10 cellular contexts compared by ENCODE assay signal in genomic region chr16:87602005-87602790, GRCh38. TPM values are rescaled to one million over a fixed set of nuclear protein-coding genes. Genes with fewer than 3 reads are reported as not detected.
DNase-seq lines count a peak whose midpoint lies in the region; ATAC-seq and TF ChIP-seq lines count a peak whose summit lies in the region.
"Had no signal": no experiment of that assay in that cellular context is flagged by ENCODE, and none has a peak within 500 bp of the region (broad histone marks: within the 10 kb centered on the region; RNA-seq: fewer than 3 reads in every experiment).

Gene JPH3 (plus strand): TSS chr16:87602508. CDS start chr16:87603147, 639 bp downstream.

- intact Hi-C loops in A673 (cut with micrococcal nuclease; ENCODE audit: unreplicated experiment): no loop called here
- intact Hi-C loops in ovary (cut with DNase I): no loop called here

- no peak for TF ChIP-seq CTCF in A673 (conservative IDR thresholded peaks at IDR 0.05; ENCODE audit: low read depth, low read length)
- TF ChIP-seq CTCF in ovary (IDR thresholded peaks at IDR 0.05): no peak

- peaks cover 80% of the 10 kb centered on the region for H3K27me3 ChIP-seq in A673 (replicated peaks; ENCODE audit: insufficient read depth, low read depth, low read length, poor library complexity)
- H3K27me3 ChIP-seq in ovary: peaks cover 10% of the 10 kb centered on the region

- no peaks in the 10 kb centered on the region for H3K4me1 Mint-ChIP-seq in activated T-helper 17 cell treated with anti-CD3 and anti-CD28 coated beads, Interleukin-2, amount 50 U/mL, for 72 hours

- ATAC-seq in activated T-helper 17 cell treated with anti-CD3 and anti-CD28 coated beads, Interleukin-2, amount 50 U/mL, for 72 hours (replicated peaks): no peak
- no peak for ATAC-seq in GM21367 (IDR thresholded peaks at IDR 0.05; ENCODE audit: unreplicated experiment)

- peak within 1 kb of the TSS; percentile 58 for H3K4me3 Mint-ChIP-seq in activated T-helper 17 cell treated with anti-CD3 and anti-CD28 coated beads, Interleukin-2, amount 50 U/mL, for 72 hours

- WGBS in ovary, 3 donors: 0 to 2% (median 0%) methylated on average over 4 to 93 of the region's 124 CpGs

- H3K9me3 Mint-ChIP-seq in activated T-helper 17 cell treated with anti-CD3 and anti-CD28 coated beads, Interleukin-2, amount 50 U/mL, for 72 hours: peaks cover 3% of the 10 kb centered on the region

- TF ChIP-seq POLR2A in ovary (IDR thresholded peaks at IDR 0.05): no peak

- H3K36me3 ChIP-seq in A673 (ENCODE audit: insufficient read depth, low read length, poor library complexity, severe bottlenecking): no peaks in the 10 kb centered on the region
- H3K36me3 ChIP-seq in ovary: no peaks in the 10 kb centered on the region
- H3K36me3 ChIP-seq: brain microvascular endothelial cell had no signal

- H3K27ac ChIP-seq in A673 (ENCODE audit: low read depth, low read length, poor library complexity, severe bottlenecking): no peak within 1 kb of the TSS
- no peak within 1 kb of the TSS for H3K27ac ChIP-seq in ovary
- H3K27ac ChIP-seq: brain microvascular endothelial cell had no signal

- no peak for TF ChIP-seq EP300 in ovary (IDR thresholded peaks at IDR 0.05)

- H3K9me3 ChIP-seq in A673 (ENCODE audit: low read depth, low read length, poor library complexity, severe bottlenecking) (no peaks in the 10 kb centered on the region), ovary (no peaks in the 10 kb centered on the region)

- no peaks in the 10 kb centered on the region for H3K4me1 ChIP-seq in A673 (ENCODE audit: insufficient read depth, low read length, poor library complexity, severe bottlenecking)
- peaks cover 1% of the 10 kb centered on the region for H3K4me1 ChIP-seq in ovary (ENCODE audit: insufficient read depth)

- peaks cover 35% of the 10 kb centered on the region for H3K27me3 Mint-ChIP-seq in activated T-helper 17 cell treated with anti-CD3 and anti-CD28 coated beads, Interleukin-2, amount 50 U/mL, for 72 hours

- BruUV-seq in A673 (replicated peaks; lab: Mats Ljungman, UMichigan): no TSS peak

- H3K36me3 Mint-ChIP-seq in activated T-helper 17 cell treated with anti-CD3 and anti-CD28 coated beads, Interleukin-2, amount 50 U/mL, for 72 hours (ENCODE audit: low read depth): no peaks in the 10 kb centered on the region

- CTCF ChIA-PET in A673 (lab: Charles Lee): no interaction called here

- POLR2A ChIA-PET in A673 (lab: Charles Lee; ENCODE audit: low non-redundant PET): interaction anchor here (0.7 kb wide), 1 partner anchor 165 kb away, joined by 4 read pairs; no protein-coding TSS in a partner anchor

- no peak within 1 kb of the TSS for H3K27ac Mint-ChIP-seq in activated T-helper 17 cell treated with anti-CD3 and anti-CD28 coated beads, Interleukin-2, amount 50 U/mL, for 72 hours

- DNase-seq in A673 (ENCODE audit: low spot score): peak; percentile 22
- DNase-seq in DMS114 treated with DMSO at 0.1 percent for 48 hours (lab: John Stamatoyannopoulos, UW; ENCODE audit: unreplicated experiment): peak; percentile 32
- peak; percentile 70 for DNase-seq in left kidney (ENCODE audit: low read depth, low spot score)
- DNase-seq in Kasumi-1 (lab: John Stamatoyannopoulos, UW): no peak
- DNase-seq in ovary: no peak
- DNase-seq in AG20443 (ENCODE audit: low spot score): no peak
- DNase-seq: brain microvascular endothelial cell, HCEC 1CT had no signal

- H3K4me3 ChIP-seq in A673 (ENCODE audit: low read depth, low read length, poor library complexity, severe bottlenecking) (peak within 1 kb of the TSS; percentile 43), ovary (no peak within 1 kb of the TSS)

RNA-seq across cellular contexts. Expression of gene JPH3, which starts in this region (rescaled TPM):
- total RNA-seq in A673 (2021) (1.4 and 1.9 TPM in 2 replicates), ovary (under 1 TPM in 4 of 7 donors, not detected in 3; 0.11 to 0.62 (median 0.47) TPM)
- total RNA-seq in activated T-helper 17 cell treated with anti-CD3 and anti-CD28 coated beads, Interleukin-2, amount 50 U/mL, for 72 hours: under 1 TPM in 1 of 2 donors, not detected in 1; 0.09 TPM
- under 1 TPM; 0.22 to 0.23 TPM for polyA plus RNA-seq in ovary

Comparison
In these comparisons a context has a peak if more than half of its experiments do, and no peak if none do; other contexts are left out.
1. DNase-seq: peak in A673 (single experiment), DMS114 treated with DMSO at 0.1 percent for 48 hours (single experiment) and left kidney (single experiment); none in Kasumi-1 (0 of 2), ovary (0 of 5) and AG20443 (single experiment).